Comparison of ENCODE assay signal across 1 cellular context in the genomic region with DNA sequence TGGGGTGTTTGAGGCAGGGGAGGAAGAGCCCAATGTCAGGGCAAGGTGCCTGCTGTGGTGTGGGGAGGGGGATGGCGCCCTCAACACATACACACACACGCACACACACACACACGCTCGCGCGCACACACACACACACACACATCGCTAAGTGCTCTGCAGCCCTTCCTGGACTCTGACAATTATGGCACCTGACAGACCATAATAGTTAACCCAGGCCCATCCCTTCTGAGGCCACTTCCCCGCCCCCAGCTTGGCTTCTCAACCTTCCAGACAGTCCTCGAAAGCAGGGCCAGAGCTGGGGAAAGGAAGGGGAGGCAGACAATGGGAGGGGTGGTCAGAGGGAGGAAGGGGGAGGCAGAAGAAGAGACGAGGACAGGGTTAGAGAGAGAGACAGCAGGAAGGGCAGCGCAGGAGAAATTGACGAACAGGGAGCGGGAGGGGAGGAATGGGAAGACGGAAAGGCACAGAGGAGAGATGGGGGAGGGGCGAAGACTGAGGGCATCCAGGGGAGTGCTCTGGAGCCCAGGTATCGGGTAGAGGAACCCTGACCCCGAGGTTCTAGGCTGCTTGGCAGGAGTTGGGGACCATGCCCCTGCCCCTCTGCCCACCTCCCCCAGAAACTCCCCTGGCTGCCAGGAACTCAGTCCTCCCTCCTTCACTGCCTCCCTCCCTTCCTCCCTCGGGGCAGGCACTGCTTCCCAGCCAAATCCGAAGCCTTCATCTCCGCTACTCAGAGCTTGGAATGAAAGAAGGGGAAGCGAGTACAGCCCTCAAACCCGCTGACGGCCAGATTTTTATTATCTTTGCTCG.
A peak's percentile ranks its signal among the peaks of the same experiment; 100 is the strongest.
TF ChIP-seq lines count a peak whose summit lies in the region.

No MANE protein-coding gene starts in this region.

TF ChIP-seq in HepG2, 621 proteins besides CTCF, POLR2A, EP300 and RAD21 (continued from another document):
- TF ChIP-seq, protein P1, sequence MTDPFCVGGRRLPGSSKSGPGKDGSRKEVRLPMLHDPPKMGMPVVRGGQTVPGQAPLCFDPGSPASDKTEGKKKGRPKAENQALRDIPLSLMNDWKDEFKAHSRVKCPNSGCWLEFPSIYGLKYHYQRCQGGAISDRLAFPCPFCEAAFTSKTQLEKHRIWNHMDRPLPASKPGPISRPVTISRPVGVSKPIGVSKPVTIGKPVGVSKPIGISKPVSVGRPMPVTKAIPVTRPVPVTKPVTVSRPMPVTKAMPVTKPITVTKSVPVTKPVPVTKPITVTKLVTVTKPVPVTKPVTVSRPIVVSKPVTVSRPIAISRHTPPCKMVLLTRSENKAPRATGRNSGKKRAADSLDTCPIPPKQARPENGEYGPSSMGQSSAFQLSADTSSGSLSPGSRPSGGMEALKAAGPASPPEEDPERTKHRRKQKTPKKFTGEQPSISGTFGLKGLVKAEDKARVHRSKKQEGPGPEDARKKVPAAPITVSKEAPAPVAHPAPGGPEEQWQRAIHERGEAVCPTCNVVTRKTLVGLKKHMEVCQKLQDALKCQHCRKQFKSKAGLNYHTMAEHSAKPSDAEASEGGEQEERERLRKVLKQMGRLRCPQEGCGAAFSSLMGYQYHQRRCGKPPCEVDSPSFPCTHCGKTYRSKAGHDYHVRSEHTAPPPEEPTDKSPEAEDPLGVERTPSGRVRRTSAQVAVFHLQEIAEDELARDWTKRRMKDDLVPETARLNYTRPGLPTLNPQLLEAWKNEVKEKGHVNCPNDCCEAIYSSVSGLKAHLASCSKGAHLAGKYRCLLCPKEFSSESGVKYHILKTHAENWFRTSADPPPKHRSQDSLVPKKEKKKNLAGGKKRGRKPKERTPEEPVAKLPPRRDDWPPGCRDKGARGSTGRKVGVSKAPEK (CRISPR knock-in tag; IDR thresholded peaks at IDR 0.05; ENCODE audit: borderline replicate concordance), result no peak
- TF ChIP-seq MYNN (CRISPR knock-in tag; IDR thresholded peaks at IDR 0.05; ENCODE audit: low read depth) (no peak), NFIC (IDR thresholded peaks at IDR 0.05; ENCODE audit: low read length) (no peak), EED (CRISPR knock-in tag; IDR thresholded peaks at IDR 0.05) (0 out of 2 replicates have a peak, but pooled peaks have one; percentile 76), ZNF710 (CRISPR knock-in tag; IDR thresholded peaks at IDR 0.05; ENCODE audit: borderline replicate concordance) (peak; percentile 66; the same call in 1 of the 2 replicates), ZMYM2 (CRISPR knock-in tag; IDR thresholded peaks at IDR 0.05) (no peak), FLYWCH1 (CRISPR knock-in tag; IDR thresholded peaks at IDR 0.05) (no peak), NFYB (CRISPR knock-in tag; IDR thresholded peaks at IDR 0.05) (no peak), PHF20 (CRISPR knock-in tag; IDR thresholded peaks at IDR 0.05) (no peak), TBL1XR1 (IDR thresholded peaks at IDR 0.05; ENCODE audit: borderline replicate concordance, low read length, partially characterized antibody) (no peak), MEF2D (CRISPR knock-in tag; IDR thresholded peaks at IDR 0.05) (no peak), HNF4A (CRISPR knock-in tag; IDR thresholded peaks at IDR 0.05) (0 out of 2 replicates have a peak, but pooled peaks have one; percentile 16), ZNF781 (CRISPR knock-in tag; IDR thresholded peaks at IDR 0.05; ENCODE audit: borderline replicate concordance, not compliant biosample characterization) (no peak), KAT8 (CRISPR knock-in tag; IDR thresholded peaks at IDR 0.05) (no peak), ZNF773 (CRISPR knock-in tag; IDR thresholded peaks at IDR 0.05; ENCODE audit: borderline replicate concordance) (no peak), HDAC1 (CRISPR knock-in tag; IDR thresholded peaks at IDR 0.05) (no peak; the same call in 1 of the 2 replicates), ZKSCAN5 (CRISPR knock-in tag; IDR thresholded peaks at IDR 0.05) (no peak), ZFAT (CRISPR knock-in tag; conservative IDR thresholded peaks at IDR 0.05) (no peak), ZNF441 (CRISPR knock-in tag; IDR thresholded peaks at IDR 0.05; ENCODE audit: borderline replicate concordance) (no peak), FIP1L1 (IDR thresholded peaks at IDR 0.05; ENCODE audit: borderline replicate concordance, insufficient read depth, low read depth, low read length) (no peak)
